Comparison of ENCODE assay signal across 29 cellular contexts in genomic region chrX:50097121-50097520, GRCh38.
"Had no signal": no experiment of that assay in that cellular context is flagged by ENCODE, and none has a peak within 500 bp of the region (broad histone marks: within the 10 kb centered on the region; RNA-seq: fewer than 3 reads in every experiment).

No MANE protein-coding gene starts in this region.

- H3K79me2 ChIP-seq: parathyroid adenoma had no signal

- H3K9ac ChIP-seq: parathyroid adenoma had no signal

- H3K4me1 Mint-ChIP-seq: neural crest cell; stimulated activated effector memory CD8-positive, alpha-beta T cell treated with anti-CD3 and anti-CD28 coated beads, Interleukin-12 subunit alpha, Interleukin-12 subunit beta, amount 100 ng/mL, for 72 hours; stimulated activated naive B cell treated with anti-CD40 and anti-IgM and Interleukin-4, amounts not matched to agents 10 μg/mL and 1 μg/mL and 100 μg/mL, for 72 hours had no signal

- H3K4me3 Mint-ChIP-seq: naive thymus-derived CD4-positive, alpha-beta T cell; natural killer cell; nephron progenitor cell; neural crest cell; stimulated activated effector memory CD8-positive, alpha-beta T cell treated with anti-CD3 and anti-CD28 coated beads, Interleukin-12 subunit alpha, Interleukin-12 subunit beta, amount 100 ng/mL, for 72 hours; stimulated activated naive B cell treated with anti-CD40 and anti-IgM and Interleukin-4, amounts not matched to agents 10 μg/mL and 1 μg/mL and 100 μg/mL, for 72 hours; stimulated activated naive CD8-positive, alpha-beta T cell treated with anti-CD3 and anti-CD28 coated beads, Interleukin-15, Interleukin-2, amounts not matched to agents 100 ng/mL and 50 ng/mL, for 24 hours; type B pancreatic cell had no signal

- H3K9me3 Mint-ChIP-seq: naive thymus-derived CD4-positive, alpha-beta T cell; natural killer cell; neural crest cell; stimulated activated effector memory CD8-positive, alpha-beta T cell treated with anti-CD3 and anti-CD28 coated beads, Interleukin-12 subunit alpha, Interleukin-12 subunit beta, amount 100 ng/mL, for 72 hours; stimulated activated naive B cell treated with anti-CD40 and anti-IgM and Interleukin-4, amounts not matched to agents 10 μg/mL and 1 μg/mL and 100 μg/mL, for 72 hours; stimulated activated naive CD8-positive, alpha-beta T cell treated with anti-CD3 and anti-CD28 coated beads, Interleukin-15, Interleukin-2, amounts not matched to agents 100 ng/mL and 50 ng/mL, for 24 hours; type B pancreatic cell had no signal

- DNase-seq: naive thymus-derived CD4-positive, alpha-beta T cell; natural killer cell; nephron progenitor cell; nucleus accumbens; posterior cingulate gyrus; psoas muscle; right cardiac atrium; right lobe of liver; sigmoid colon; small intestine; stimulated activated CD4-positive, alpha-beta T cell treated with anti-CD3 and anti-CD28 coated beads, Interleukin-15, amount 100 ng/mL, for 24 hours; stimulated activated CD4-positive, alpha-beta T cell treated with anti-CD3 and anti-CD28 coated beads, Interleukin-2, amount 100 ng/mL, for 24 hours; stimulated activated CD4-positive, alpha-beta T cell treated with anti-CD3 and anti-CD28 coated beads, Interleukin-2, amount 100 ng/mL, for 48 hours; stimulated activated CD4-positive, alpha-beta T cell treated with anti-CD3 and anti-CD28 coated beads, Interleukin-4, amount 100 ng/mL, for 24 hours; stimulated activated naive B cell treated with anti-CD40 and anti-IgM and Interleukin-4, amounts not matched to agents 10 μg/mL and 1 μg/mL and 100 μg/mL, for 72 hours; stimulated activated naive CD4-positive, alpha-beta T cell treated with Interleukin-2 at 50 U/mL for 16 hours; stomach; testis; tibial artery; transverse colon; upper lobe of right lung; uterus had no signal

- H3K4me1 ChIP-seq: parathyroid adenoma, psoas muscle, sigmoid colon, stomach, testis, tibial artery, transverse colon, upper lobe of right lung, uterus had no signal

- H3K27ac ChIP-seq: neutrophil, parathyroid adenoma, psoas muscle, right lobe of liver, sigmoid colon, stomach, testis, tibial artery, transverse colon, upper lobe of right lung, uterus had no signal

- H3K27me3 Mint-ChIP-seq: naive thymus-derived CD4-positive, alpha-beta T cell; progenitor cell of endocrine pancreas; stimulated activated naive B cell treated with anti-CD40 and anti-IgM and Interleukin-4, amounts not matched to agents 10 μg/mL and 1 μg/mL and 100 μg/mL, for 72 hours; stimulated activated naive CD8-positive, alpha-beta T cell treated with anti-CD3 and anti-CD28 coated beads, Interleukin-15, Interleukin-2, amounts not matched to agents 100 ng/mL and 50 ng/mL, for 24 hours; type B pancreatic cell had no signal

- H3K27me3 ChIP-seq: neutrophil, right lobe of liver, sigmoid colon, stomach, testis, tibial artery, transverse colon, upper lobe of right lung, uterus had no signal

- H3K27ac Mint-ChIP-seq: naive thymus-derived CD4-positive, alpha-beta T cell; natural killer cell; nephron progenitor cell; progenitor cell of endocrine pancreas; stimulated activated effector memory CD8-positive, alpha-beta T cell treated with anti-CD3 and anti-CD28 coated beads, Interleukin-12 subunit alpha, Interleukin-12 subunit beta, amount 100 ng/mL, for 72 hours; stimulated activated naive B cell treated with anti-CD40 and anti-IgM and Interleukin-4, amounts not matched to agents 10 μg/mL and 1 μg/mL and 100 μg/mL, for 72 hours; stimulated activated naive CD8-positive, alpha-beta T cell treated with anti-CD3 and anti-CD28 coated beads, Interleukin-15, Interleukin-2, amounts not matched to agents 100 ng/mL and 50 ng/mL, for 24 hours; type B pancreatic cell had no signal

- H2AFZ ChIP-seq: parathyroid adenoma had no signal

- FAIRE-seq: small intestine had no signal

- H3K4me3 ChIP-seq: psoas muscle, right lobe of liver, sigmoid colon, stomach, testis, tibial artery, transverse colon, upper lobe of right lung, uterus had no signal

- H3K9me3 ChIP-seq: neutrophil, psoas muscle, right lobe of liver, sigmoid colon, stomach, testis, tibial artery, transverse colon, upper lobe of right lung, uterus had no signal

- H3K36me3 ChIP-seq: neutrophil, right lobe of liver, sigmoid colon, stomach, tibial artery, transverse colon, upper lobe of right lung, uterus had no signal

- H3K36me3 Mint-ChIP-seq: naive thymus-derived CD4-positive, alpha-beta T cell; natural killer cell; stimulated activated effector memory CD8-positive, alpha-beta T cell treated with anti-CD3 and anti-CD28 coated beads, Interleukin-12 subunit alpha, Interleukin-12 subunit beta, amount 100 ng/mL, for 72 hours had no signal
